Comparison of ENCODE assay signal across 10 cellular contexts in genomic region chr2:176165598-176166055, GRCh38. TPM values are rescaled to one million over a fixed set of nuclear protein-coding genes. Genes with fewer than 3 reads are reported as not detected.
"Had no signal": no experiment of that assay in that cellular context is flagged by ENCODE, and none has a peak within 500 bp of the region (broad histone marks: within the 10 kb centered on the region; RNA-seq: fewer than 3 reads in every experiment).

No MANE protein-coding gene starts in this region.

- H3K9me3 Mint-ChIP-seq: stimulated activated naive CD8-positive, alpha-beta T cell treated with anti-CD3 and anti-CD28 coated beads, Interleukin-15, amount 100 ng/mL, for 72 hours had no signal

- H3K9me3 ChIP-seq: pancreas had no signal

- DNase-seq: activated CD4-positive, alpha-beta T cell treated with anti-CD3 and anti-CD28 coated beads, Interleukin-2, amount 10 ng/mL, durations not matched to agents 7 days and 5 days; activated naive CD4-positive, alpha-beta T cell treated with anti-CD3 and anti-CD28 coated beads, Interleukin-2, amount 10 ng/mL, durations not matched to agents 7 days and 5 days; hippocampal formation; stimulated activated CD4-positive, alpha-beta T cell treated with anti-CD3 and anti-CD28 coated beads, Interleukin-1b, Interleukin-23, amount 100 ng/mL, for 48 hours; stimulated activated naive CD8-positive, alpha-beta T cell treated with anti-CD3 and anti-CD28 coated beads, Interleukin-15, amount 100 ng/mL, for 72 hours had no signal

- H3K27ac Mint-ChIP-seq: activated naive CD4-positive, alpha-beta T cell treated with anti-CD3 and anti-CD28 coated beads, Interleukin-2, amount 10 ng/mL, durations not matched to agents 7 days and 5 days; activated T-helper 2 cell treated with anti-CD3 and anti-CD28 coated beads, Interferon-gamma antibody, Interleukin-2, Interleukin-4, amounts not matched to agents 10 μg/mL and 5 μg/mL and 100 μg/mL, durations not matched to agents 14 hours and 24 hours and 36 hours; stimulated activated naive CD8-positive, alpha-beta T cell treated with anti-CD3 and anti-CD28 coated beads, Interleukin-15, amount 100 ng/mL, for 72 hours had no signal

- ATAC-seq: pancreas; stimulated activated naive CD8-positive, alpha-beta T cell treated with anti-CD3 and anti-CD28 coated beads, Interleukin-15, amount 100 ng/mL, for 72 hours had no signal

- H3K4me3 Mint-ChIP-seq: activated CD4-positive, alpha-beta T cell treated with anti-CD3 and anti-CD28 coated beads, Interleukin-2, amount 10 ng/mL, durations not matched to agents 7 days and 5 days; activated naive CD4-positive, alpha-beta T cell treated with anti-CD3 and anti-CD28 coated beads, Interleukin-2, amount 10 ng/mL, durations not matched to agents 7 days and 5 days; neural crest cell had no signal

- H3K27ac ChIP-seq: pancreas had no signal

- H3K4me1 Mint-ChIP-seq: activated naive CD4-positive, alpha-beta T cell treated with anti-CD3 and anti-CD28 coated beads, Interleukin-2, amount 10 ng/mL, durations not matched to agents 7 days and 5 days had no signal

- H3K36me3 ChIP-seq: pancreas had no signal

RNA-seq across cellular contexts. Expression of gene HOXD3, which starts 8.5 kb away (rescaled TPM):
- total RNA-seq: activated CD4-positive, alpha-beta T cell treated with anti-CD3 and anti-CD28 coated beads, Interleukin-2, amount 10 ng/mL, durations not matched to agents 7 days and 5 days; activated T-helper 2 cell treated with anti-CD3 and anti-CD28 coated beads, Interferon-gamma antibody, Interleukin-2, Interleukin-4, amounts not matched to agents 10 μg/mL and 5 μg/mL and 100 μg/mL, durations not matched to agents 14 hours and 24 hours and 36 hours; chondrocyte; temporal lobe had no signal

RNA-seq across cellular contexts. Expression of gene HOXD4, which starts 14.3 kb away (rescaled TPM):
- total RNA-seq: activated CD4-positive, alpha-beta T cell treated with anti-CD3 and anti-CD28 coated beads, Interleukin-2, amount 10 ng/mL, durations not matched to agents 7 days and 5 days; activated T-helper 2 cell treated with anti-CD3 and anti-CD28 coated beads, Interferon-gamma antibody, Interleukin-2, Interleukin-4, amounts not matched to agents 10 μg/mL and 5 μg/mL and 100 μg/mL, durations not matched to agents 14 hours and 24 hours and 36 hours; chondrocyte; temporal lobe had no signal

RNA-seq across cellular contexts. Expression of gene HOXD1, which starts 22.8 kb away (rescaled TPM):
- total RNA-seq: activated CD4-positive, alpha-beta T cell treated with anti-CD3 and anti-CD28 coated beads, Interleukin-2, amount 10 ng/mL, durations not matched to agents 7 days and 5 days; activated T-helper 2 cell treated with anti-CD3 and anti-CD28 coated beads, Interferon-gamma antibody, Interleukin-2, Interleukin-4, amounts not matched to agents 10 μg/mL and 5 μg/mL and 100 μg/mL, durations not matched to agents 14 hours and 24 hours and 36 hours; chondrocyte; neural crest cell; temporal lobe had no signal

RNA-seq across cellular contexts. Expression of gene HOXD8, which starts 36.1 kb away (rescaled TPM):
- total RNA-seq: activated CD4-positive, alpha-beta T cell treated with anti-CD3 and anti-CD28 coated beads, Interleukin-2, amount 10 ng/mL, durations not matched to agents 7 days and 5 days; activated T-helper 2 cell treated with anti-CD3 and anti-CD28 coated beads, Interferon-gamma antibody, Interleukin-2, Interleukin-4, amounts not matched to agents 10 μg/mL and 5 μg/mL and 100 μg/mL, durations not matched to agents 14 hours and 24 hours and 36 hours; chondrocyte; neural crest cell had no signal

RNA-seq across cellular contexts. Expression of gene HOXD9, which starts 43.1 kb away (rescaled TPM):
- total RNA-seq: activated CD4-positive, alpha-beta T cell treated with anti-CD3 and anti-CD28 coated beads, Interleukin-2, amount 10 ng/mL, durations not matched to agents 7 days and 5 days; activated T-helper 2 cell treated with anti-CD3 and anti-CD28 coated beads, Interferon-gamma antibody, Interleukin-2, Interleukin-4, amounts not matched to agents 10 μg/mL and 5 μg/mL and 100 μg/mL, durations not matched to agents 14 hours and 24 hours and 36 hours; chondrocyte; neural crest cell; temporal lobe had no signal
